15 cellular contexts compared by ENCODE assay signal in the genomic region with DNA sequence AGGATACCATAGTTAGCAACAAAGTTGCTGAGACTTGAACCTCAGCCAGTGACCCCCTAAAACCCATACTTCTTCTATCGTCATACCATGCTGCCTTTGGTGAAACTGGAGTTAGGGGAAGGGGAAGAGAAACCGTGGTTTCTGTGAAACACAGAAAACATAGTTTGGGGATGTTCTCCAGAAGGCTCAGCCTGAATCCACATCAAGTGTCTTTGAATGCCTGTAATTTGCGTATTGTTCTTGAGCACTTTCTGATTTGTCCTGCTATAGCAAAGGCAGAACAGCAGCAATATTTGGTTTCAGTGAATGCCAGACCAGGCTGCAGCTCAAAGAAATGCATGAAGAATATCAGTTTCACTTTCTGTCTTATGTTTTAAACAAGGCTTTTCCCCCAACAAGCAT.
A peak's percentile ranks its signal among the peaks of the same experiment; 100 is the strongest.
DNase-seq lines count a peak whose midpoint lies in the region; ATAC-seq and TF ChIP-seq lines count a peak whose summit lies in the region.
"Had no signal": no experiment of that assay in that cellular context is flagged by ENCODE, and none has a peak within 500 bp of the region (broad histone marks: within the 10 kb centered on the region; RNA-seq: fewer than 3 reads in every experiment).

No MANE protein-coding gene starts in this region.

- ATAC-seq in GM18505 (IDR thresholded peaks at IDR 0.05; ENCODE audit: unreplicated experiment) = peak; percentile 84
- ATAC-seq in GM21367 (IDR thresholded peaks at IDR 0.05; ENCODE audit: unreplicated experiment) = peak; percentile 73
- peak; percentile 70 for ATAC-seq in HG03064 (IDR thresholded peaks at IDR 0.05; ENCODE audit: low read depth, unreplicated experiment)
- ATAC-seq in WTC11 = no peak
- ATAC-seq in activated CD4-positive, CD25-positive, alpha-beta regulatory T cell treated with anti-CD3 and anti-CD28 coated beads, Interleukin-2, amount 50 U/mL, for 24 hours = no peak
- ATAC-seq in GM19467 (IDR thresholded peaks at IDR 0.05; ENCODE audit: unreplicated experiment) = no peak
- ATAC-seq: heart left ventricle, right cardiac atrium had no signal

- peaks cover 9% of the 10 kb centered on the region for H3K9me3 Mint-ChIP-seq in WTC11

- no peak overlapping the region for H3K27ac Mint-ChIP-seq in WTC11

- H3K4me1 Mint-ChIP-seq in WTC11 = no peaks in the 10 kb centered on the region

- no peak for TF ChIP-seq CTCF in WTC11 (IDR thresholded peaks at IDR 0.05)

- TF ChIP-seq POLR2A in GM18505 (IDR thresholded peaks at IDR 0.05; ENCODE audit: borderline replicate concordance, extremely low read depth, insufficient read depth, insufficient read length) = no peak

- H3K27me3 Mint-ChIP-seq in WTC11 (ENCODE audit: low read depth) = no peaks in the 10 kb centered on the region; the same call in none of the 2 replicates

- H3K4me3 Mint-ChIP-seq in WTC11 = no peak overlapping the region

- POLR2A ChIA-PET in WTC11 (lab: Charles Lee) = no interaction called here

- CTCF ChIA-PET in WTC11 (lab: Charles Lee) = interaction anchor here (1.6 kb wide), 1 partner anchor 61 kb away, joined by 3 read pairs; no protein-coding TSS in a partner anchor

- DNase-seq in RPMI7951 (ENCODE audit: low read depth) (peak; percentile 53), WTC11 (ENCODE audit: low spot score) (no peak)
- DNase-seq in activated CD4-positive, CD25-positive, alpha-beta regulatory T cell (lab: John Stamatoyannopoulos, UW) = no peak
- DNase-seq: activated effector memory CD4-positive, alpha-beta T cell treated with Interleukin-2 at 50 U/mL for 16 hours; BE2C; dermis blood vessel endothelial cell; heart left ventricle; midbrain; NCI-H1417; right cardiac atrium had no signal

- H3K36me3 Mint-ChIP-seq in WTC11 = no peaks in the 10 kb centered on the region

TF ChIP-seq in WTC11, 78 proteins besides CTCF, POLR2A, EP300 and RAD21:
- TF ChIP-seq ZNF121 (CRISPR knock-in tag; IDR thresholded peaks at IDR 0.05) = no peak
- no peak for TF ChIP-seq ZNF396 (CRISPR knock-in tag; IDR thresholded peaks at IDR 0.05; ENCODE audit: borderline replicate concordance)
- no peak for TF ChIP-seq CDX4 (CRISPR knock-in tag; IDR thresholded peaks at IDR 0.05; ENCODE audit: borderline replicate concordance)
- no peak for TF ChIP-seq EMX1 (CRISPR knock-in tag; IDR thresholded peaks at IDR 0.05)
- TF ChIP-seq TP53 (CRISPR knock-in tag; IDR thresholded peaks at IDR 0.05) = no peak
- no peak for TF ChIP-seq ZNF263 (CRISPR knock-in tag; IDR thresholded peaks at IDR 0.05; ENCODE audit: low read depth)
- TF ChIP-seq GTF2I (CRISPR knock-in tag; conservative IDR thresholded peaks at IDR 0.05) = no peak
- no peak for TF ChIP-seq IRF2 (CRISPR knock-in tag; IDR thresholded peaks at IDR 0.05; ENCODE audit: borderline replicate concordance, low read depth)
- TF ChIP-seq SMAD3 (CRISPR knock-in tag; IDR thresholded peaks at IDR 0.05; ENCODE audit: borderline replicate concordance) = no peak

Comparison
In these comparisons a context has a peak if more than half of its experiments do, and no peak if none do; other contexts are left out.
1. ATAC-seq: peak in GM18505 (single experiment), GM21367 (single experiment) and HG03064 (single experiment); none in WTC11 (single experiment), activated CD4-positive, CD25-positive, alpha-beta regulatory T cell treated with anti-CD3 and anti-CD28 coated beads, Interleukin-2, amount 50 U/mL, for 24 hours (0 of 2) and GM19467 (single experiment).